In the genomic region with DNA sequence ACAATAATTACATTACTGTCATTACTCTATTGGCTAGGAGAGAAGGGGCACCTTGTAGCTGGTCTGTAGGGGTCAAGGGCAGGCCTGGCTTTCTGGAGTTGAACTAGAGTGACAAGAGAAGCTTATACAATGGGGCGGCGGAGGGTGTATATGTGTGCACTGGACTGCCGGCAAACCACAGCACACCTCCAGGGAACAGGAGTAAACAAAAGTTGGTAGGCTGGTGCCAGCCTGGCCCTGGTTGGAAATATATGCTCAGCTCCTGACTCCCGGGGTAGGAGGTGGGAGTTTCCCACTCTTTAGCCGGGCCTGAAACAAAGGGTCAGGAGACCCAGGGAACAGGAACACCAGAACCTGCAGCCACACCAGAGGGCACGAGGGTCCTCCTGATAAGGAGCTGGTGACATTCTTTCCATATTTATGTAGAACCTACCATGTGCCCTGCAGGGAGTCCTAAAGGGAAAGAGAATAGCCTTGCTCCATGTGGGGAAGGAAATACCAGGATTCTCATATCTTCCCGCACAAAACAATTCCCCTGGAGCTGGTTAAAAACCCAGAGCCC, we compare ENCODE assay signal across 12 cellular contexts. TPM values are rescaled to one million over a fixed set of nuclear protein-coding genes. Genes with fewer than 3 reads are reported as not detected.
DNase-seq lines count a peak whose midpoint lies in the region; ATAC-seq, FAIRE-seq and TF ChIP-seq lines count a peak whose summit lies in the region.
"Had no signal": no experiment of that assay in that cellular context is flagged by ENCODE, and none has a peak within 500 bp of the region (broad histone marks: within the 10 kb centered on the region; RNA-seq: fewer than 3 reads in every experiment).

No MANE protein-coding gene starts in this region.

- POLR2A ChIA-PET in activated CD4-positive, alpha-beta T cell treated with anti-CD3 and anti-CD28 coated beads for 36 hours (lab: Charles Lee): interaction anchor here (0.6 to 0.7 kb wide), 2 partner anchors 87 to 207 kb away, joined by 3 read pairs; no protein-coding TSS in a partner anchor

- H2BK12ac ChIP-seq in mesenchymal stem cell (ENCODE audit: low read length in 2 of 2): peak overlapping the region; percentile 4 to 37

- H3K18ac ChIP-seq in mesenchymal stem cell (ENCODE audit: low read depth in 1 of 2, low read length in 2 of 2): no peak overlapping the region

- H3K4me1 ChIP-seq in mesenchymal stem cell (ENCODE audit: control insufficient read depth, insufficient read depth, low read depth, low read length): peaks cover 43% of the 10 kb centered on the region

- H3K4ac ChIP-seq in mesenchymal stem cell (ENCODE audit: low read depth in 1 of 2, low read length in 2 of 2): peak overlapping the region in 1 of 2 experiments; percentile 42

- no peaks in the 10 kb centered on the region for H3K27me3 ChIP-seq in mesenchymal stem cell (ENCODE audit: control insufficient read depth in 1 of 2, insufficient read depth in 1 of 2, low read length in 2 of 2)
- H3K27me3 ChIP-seq: vagina had no signal

- H2AK5ac ChIP-seq in mesenchymal stem cell (ENCODE audit: low read length, severe bottlenecking): peak overlapping the region; percentile 42

- H3K27ac ChIP-seq in mesenchymal stem cell (ENCODE audit: low read length, poor library complexity, severe bottlenecking): peak overlapping the region; percentile 66
- H3K27ac ChIP-seq: vagina had no signal

- in situ Hi-C loops in T47D (cut with HindIII; ENCODE audit: low pct_unique_long_range_greater_than_20kb, low sequenced_read_pairs): no loop called here
- in situ Hi-C loops in GM13976 (cut with MboI; ENCODE audit: low sequenced_read_pairs, unreplicated experiment): no loop called here

- H2BK15ac ChIP-seq in mesenchymal stem cell (ENCODE audit: low read depth, poor library complexity, severe bottlenecking): no peak overlapping the region

- ATAC-seq in activated CD4-positive, alpha-beta T cell treated with anti-CD3 and anti-CD28 coated beads for 36 hours: no peak

- peak overlapping the region; percentile 55 for H3K9ac ChIP-seq in mesenchymal stem cell (ENCODE audit: low read length)

- no peak overlapping the region for H3K14ac ChIP-seq in mesenchymal stem cell (ENCODE audit: low read length in 2 of 2)

- H3K4me1 Mint-ChIP-seq in activated CD4-positive, alpha-beta T cell treated with anti-CD3 and anti-CD28 coated beads for 36 hours: peaks cover 12% of the 10 kb centered on the region

- H4K8ac ChIP-seq in mesenchymal stem cell (ENCODE audit: low read length): no peak overlapping the region

- CTCF ChIA-PET in activated CD4-positive, alpha-beta T cell treated with anti-CD3 and anti-CD28 coated beads for 36 hours (lab: Charles Lee): interaction anchor here (0.6 to 1.5 kb wide), 14 partner anchors 12 to 290 kb away, joined by 3 to 4 read pairs (median 3); partner anchors contain the start of gene MRPS10

- FAIRE-seq in urothelium cell line (lab: Jason Lieb, UNC): no peak

- no peak overlapping the region for H3K27ac Mint-ChIP-seq in activated CD4-positive, alpha-beta T cell treated with anti-CD3 and anti-CD28 coated beads for 36 hours

- H3K4me3 Mint-ChIP-seq in activated CD4-positive, alpha-beta T cell treated with anti-CD3 and anti-CD28 coated beads for 36 hours: no peak overlapping the region

- intact Hi-C loops in activated CD4-positive, alpha-beta T cell treated with anti-CD3 and anti-CD28 coated beads for 36 hours (cut with DNase I, micrococcal nuclease): loop anchor here in 1 of 2 experiments (2.0 kb wide), 1 partner anchor 30 kb away; no protein-coding TSS in a partner anchor

- no peaks in the 10 kb centered on the region for H3K36me3 Mint-ChIP-seq in activated CD4-positive, alpha-beta T cell treated with anti-CD3 and anti-CD28 coated beads for 36 hours (ENCODE audit: low read depth)

- no peaks in the 10 kb centered on the region for H3K9me3 Mint-ChIP-seq in activated CD4-positive, alpha-beta T cell treated with anti-CD3 and anti-CD28 coated beads for 36 hours (ENCODE audit: low read depth)

- peak; percentile 16 for DNase-seq in stimulated activated CD4-positive, alpha-beta T cell treated with anti-CD3 and anti-CD28 coated beads, Interleukin-15, amount 100 ng/mL, for 24 hours
- DNase-seq in stimulated activated CD4-positive, alpha-beta T cell treated with anti-CD3 and anti-CD28 coated beads, Interleukin-1b, Interleukin-23, amount 100 ng/mL, for 48 hours: no peak
- peak; percentile 64 to 87 for DNase-seq in T47D (ENCODE audit: low read depth in 1 of 2, low spot score in 1 of 2)
- no peak for DNase-seq in mesenchymal stem cell
- DNase-seq in urothelium cell line (ENCODE audit: low spot score): peak; percentile 45
- DNase-seq in activated CD4-positive, alpha-beta T cell treated with anti-CD3 and anti-CD28 coated beads for 36 hours: no peak
- no peak for DNase-seq in GM13976 (ENCODE audit: low spot score)
- DNase-seq in RPMI8226: no peak
- DNase-seq: NCI-H187, Right ventricle myocardium superior had no signal

- H3K36me3 ChIP-seq in mesenchymal stem cell (ENCODE audit: control insufficient read depth in 1 of 2, insufficient read depth in 2 of 2, low read depth in 1 of 2, low read length in 2 of 2): peaks cover 0 to 3% of the 10 kb centered on the region in 2 experiments
- H3K36me3 ChIP-seq: vagina had no signal

- no peak overlapping the region for H2BK5ac ChIP-seq in mesenchymal stem cell (ENCODE audit: low read depth, low read length, poor library complexity, severe bottlenecking)

- H3K23ac ChIP-seq in mesenchymal stem cell (ENCODE audit: low read length in 2 of 2): no peak overlapping the region

- no peak overlapping the region for H2BK120ac ChIP-seq in mesenchymal stem cell (ENCODE audit: low read depth, low read length)

- H3K27me3 Mint-ChIP-seq in activated CD4-positive, alpha-beta T cell treated with anti-CD3 and anti-CD28 coated beads for 36 hours: peaks cover 20% of the 10 kb centered on the region

- 56% methylated on average over 6 of the region's 7 CpGs for WGBS in mesenchymal stem cell

- no peak overlapping the region for H2AFZ ChIP-seq in mesenchymal stem cell (ENCODE audit: low read depth, low read length)

- peaks cover 16% of the 10 kb centered on the region for H3K79me1 ChIP-seq in mesenchymal stem cell (replicated peaks; ENCODE audit: low read length, poor library complexity, severe bottlenecking)

- no peak for TF ChIP-seq CTCF in GM13976 (IDR thresholded peaks at IDR 0.05; ENCODE audit: borderline replicate concordance, control extremely low read depth, extremely low read depth, insufficient read depth, missing control alignments)

- H3K4me3 ChIP-seq in mesenchymal stem cell (ENCODE audit: insufficient read depth in 1 of 2, low read depth in 1 of 2, low read length in 2 of 2): peak overlapping the region in 1 of 2 experiments; percentile 28
- H3K4me3 ChIP-seq: lung, vagina had no signal

- no peak overlapping the region for H4K91ac ChIP-seq in mesenchymal stem cell (ENCODE audit: low read length)

- no peaks in the 10 kb centered on the region for H3K9me3 ChIP-seq in mesenchymal stem cell (ENCODE audit: control insufficient read depth, low read length)
- H3K9me3 ChIP-seq: vagina had no signal

- H3K4me2 ChIP-seq in mesenchymal stem cell (ENCODE audit: low read length, poor library complexity, severe bottlenecking): no peak overlapping the region

RNA-seq across cellular contexts. Expression of gene C6orf132, which starts 5.1 kb away (rescaled TPM):
- polyA plus RNA-seq in mesenchymal stem cell (2013, experiment 1 of 2): 2.1 TPM
- 2.2 TPM for polyA plus RNA-seq in mesenchymal stem cell (2013, experiment 2 of 2)
- total RNA-seq in activated CD4-positive, alpha-beta T cell treated with anti-CD3 and anti-CD28 coated beads for 36 hours: under 1 TPM; 0.14 TPM

RNA-seq across cellular contexts. Expression of gene GUCA1A, which starts 35.9 kb away (rescaled TPM):
- polyA plus RNA-seq in mesenchymal stem cell (2013, experiment 1 of 2): 0.19 TPM
- polyA plus RNA-seq in mesenchymal stem cell (2013, experiment 2 of 2): 0.05 TPM
- not detected for total RNA-seq in activated CD4-positive, alpha-beta T cell treated with anti-CD3 and anti-CD28 coated beads for 36 hours
- total RNA-seq: lung, Right ventricle myocardium superior, vagina had no signal

RNA-seq across cellular contexts. Expression of gene GUCA1B, which starts 57.5 kb away (rescaled TPM):
- polyA plus RNA-seq in mesenchymal stem cell (2013, experiment 1 of 2): 0.32 TPM
- 0.29 TPM for polyA plus RNA-seq in mesenchymal stem cell (2013, experiment 2 of 2)
- 1 to 10 TPM; 1.0 to 1.5 TPM for total RNA-seq in activated CD4-positive, alpha-beta T cell treated with anti-CD3 and anti-CD28 coated beads for 36 hours
- total RNA-seq: vagina had no signal

Comparison
In these comparisons a context has a peak if more than half of its experiments do, and no peak if none do; other contexts are left out.
1. DNase-seq: peak in stimulated activated CD4-positive, alpha-beta T cell treated with anti-CD3 and anti-CD28 coated beads, Interleukin-15, amount 100 ng/mL, for 24 hours (single experiment), T47D (2 of 2) and urothelium cell line (single experiment); none in stimulated activated CD4-positive, alpha-beta T cell treated with anti-CD3 and anti-CD28 coated beads, Interleukin-1b, Interleukin-23, amount 100 ng/mL, for 48 hours (single experiment), mesenchymal stem cell (single experiment), activated CD4-positive, alpha-beta T cell treated with anti-CD3 and anti-CD28 coated beads for 36 hours (single experiment), GM13976 (single experiment) and RPMI8226 (single experiment).